ENCODE assay signal across 8 cellular contexts in genomic region chr12:12723681-12724420, GRCh38. TPM values are rescaled to one million over a fixed set of nuclear protein-coding genes. Genes with fewer than 3 reads are reported as not detected.
DNase-seq lines count a peak whose midpoint lies in the region; ATAC-seq and TF ChIP-seq lines count a peak whose summit lies in the region.

No MANE protein-coding gene starts in this region.

- intact Hi-C loops in PC-3 (cut with micrococcal nuclease) (loop anchor here (5.0 kb wide), 2 partner anchors 173 to 253 kb away; no protein-coding TSS in a partner anchor), left ventricle myocardium inferior (cut with micrococcal nuclease) (no loop called here), psoas muscle (cut with DNase I) (loop anchor here in 1 of 2 donors (2.0 kb wide), 1 partner anchor 63 kb away; no protein-coding TSS in a partner anchor)

- H3K36me3 ChIP-seq in PC-3 (ENCODE audit: low read depth, low read length) (peaks cover 15% of the 10 kb centered on the region), left ventricle myocardium inferior (peaks cover 29% of the 10 kb centered on the region), psoas muscle (ENCODE audit: insufficient read depth in 1 of 2, low read depth in 1 of 2) (peaks cover 0 to 35% of the 10 kb centered on the region in 2 donors)

- 0 to 2% (median 0%) methylated on average over 79 to 89 of the region's 89 CpGs for WGBS in psoas muscle, 3 donors

- ATAC-seq in PC-3 (peak; percentile 2), psoas muscle (peak; percentile 29 to 45 (median 40)), HG03432 (IDR thresholded peaks at IDR 0.05; ENCODE audit: unreplicated experiment) (no peak)
- ATAC-seq in activated naive CD4-positive, alpha-beta T cell treated with anti-CD3 and anti-CD28 coated beads, Interleukin-2, amount 50 U/mL, for 72 hours = no peak

- TF ChIP-seq CTCF in GM12875 (IDR thresholded peaks at IDR 0.05; ENCODE audit: borderline replicate concordance, insufficient read depth, low read depth, low read length) (no peak), PC-3 (conservative IDR thresholded peaks at IDR 0.05; ENCODE audit: low read depth, low read length) (no peak), left ventricle myocardium inferior (IDR thresholded peaks at IDR 0.05; ENCODE audit: borderline replicate concordance) (no peak), psoas muscle (IDR thresholded peaks at IDR 0.05) (no peak)

- H4K20me1 ChIP-seq in PC-3 (ENCODE audit: low read length) = peaks cover 8% of the 10 kb centered on the region; the same call in 1 of the 2 replicates

- H3K27me3 ChIP-seq in PC-3 (ENCODE audit: low read length) (no peaks in the 10 kb centered on the region), left ventricle myocardium inferior (ENCODE audit: low read depth) (no peaks in the 10 kb centered on the region), psoas muscle (ENCODE audit: insufficient read depth in 3 of 3, low read length in 2 of 3) (no peaks in the 10 kb centered on the region)

- POLR2A ChIA-PET in PC-3 (lab: Charles Lee; ENCODE audit: unreplicated experiment) = interaction anchor here (0.6 kb wide), 2 partner anchors 13 to 366 kb away, joined by 4 to 6 read pairs; no protein-coding TSS in a partner anchor

- H3K4me3 ChIP-seq in GM12875 (ENCODE audit: low read depth, low read length) = peak overlapping the region; percentile 85
- H3K4me3 ChIP-seq in PC-3 (ENCODE audit: low read length) = peak overlapping the region; percentile 94
- H3K4me3 ChIP-seq in left ventricle myocardium inferior = peak overlapping the region; percentile 76
- H3K4me3 ChIP-seq in psoas muscle = peak overlapping the region; percentile 84

- peaks cover 88% of the 10 kb centered on the region for H3K79me2 ChIP-seq in PC-3 (ENCODE audit: low read length)

- H3K36me3 Mint-ChIP-seq in activated naive CD4-positive, alpha-beta T cell treated with anti-CD3 and anti-CD28 coated beads, Interleukin-2, amount 50 U/mL, for 72 hours = peaks cover 48 to 72% of the 10 kb centered on the region in 2 donors

- H3K4me2 ChIP-seq in PC-3 (ENCODE audit: low read length) = peak overlapping the region; percentile 88

- H3K27ac ChIP-seq in PC-3 (ENCODE audit: low read length) = peak overlapping the region; percentile 97
- peak overlapping the region; percentile 97 for H3K27ac ChIP-seq in left ventricle myocardium inferior (replicated peaks)
- H3K27ac ChIP-seq in psoas muscle = peak overlapping the region; percentile 93

- H3K9me3 Mint-ChIP-seq in activated naive CD4-positive, alpha-beta T cell treated with anti-CD3 and anti-CD28 coated beads, Interleukin-2, amount 50 U/mL, for 72 hours = no peaks in the 10 kb centered on the region

- peak overlapping the region; percentile 99 for H3K9ac ChIP-seq in PC-3 (ENCODE audit: low read length)

- CTCF ChIA-PET in PC-3 (lab: Charles Lee) = no interaction called here

- BruUV-seq in PC-3 (replicated peaks; lab: Mats Ljungman, UMichigan) = no TSS peak

- H3K9me2 ChIP-seq in PC-3 (replicated peaks; ENCODE audit: low read length) = no peaks in the 10 kb centered on the region

- peak overlapping the region; percentile 95 to 97 for H3K27ac Mint-ChIP-seq in activated naive CD4-positive, alpha-beta T cell treated with anti-CD3 and anti-CD28 coated beads, Interleukin-2, amount 50 U/mL, for 72 hours

- H2AFZ ChIP-seq in PC-3 (ENCODE audit: low read length) = peak overlapping the region; percentile 48; the same call in 1 of the 2 replicates

- DNase-seq in PC-3 (peak; percentile 23), left ventricle myocardium inferior (peak; percentile 42), psoas muscle (peak; percentile 55 to 66), HuH-7.5 (ENCODE audit: low spot score) (no peak), SW 1271 (lab: John Stamatoyannopoulos, UW) (no peak)
- peak in 1 of 2 donors; percentile 41 for DNase-seq in activated naive CD4-positive, alpha-beta T cell treated with anti-CD3 and anti-CD28 coated beads, Interleukin-2, amount 50 U/mL, for 72 hours (ENCODE audit: low spot score in 2 of 2)

- no peaks in the 10 kb centered on the region for H3K9me3 ChIP-seq in PC-3 (ENCODE audit: low read length)
- no peaks in the 10 kb centered on the region for H3K9me3 ChIP-seq in left ventricle myocardium inferior (replicated peaks)
- no peaks in the 10 kb centered on the region for H3K9me3 ChIP-seq in psoas muscle

- H3F3A ChIP-seq in PC-3 (ENCODE audit: low read length, unreplicated experiment) = peaks cover 9% of the 10 kb centered on the region

- H3K4me1 ChIP-seq in PC-3 (ENCODE audit: insufficient read depth, low read length) (peaks cover 26% of the 10 kb centered on the region), left ventricle myocardium inferior (peaks cover 70% of the 10 kb centered on the region), psoas muscle (peaks cover 44% of the 10 kb centered on the region)

RNA-seq across cellular contexts. Expression of gene CDKN1B, which starts 6.7 kb away (rescaled TPM):
- total RNA-seq in PC-3 (2014; rRNA removed) (29.2 and 37.2 TPM in 2 replicates), left ventricle myocardium inferior (36.3 TPM), psoas muscle (10 to 100 TPM; 32.2 to 61.0 (median 38.0) TPM)
- 10 to 100 TPM; 39.7 to 46.6 TPM for total RNA-seq in activated naive CD4-positive, alpha-beta T cell treated with anti-CD3 and anti-CD28 coated beads, Interleukin-2, amount 50 U/mL, for 72 hours
- polyA plus RNA-seq in psoas muscle = 10 to 100 TPM; 20.7 to 62.8 (median 42.4) TPM

RNA-seq across cellular contexts. Expression of gene GPR19, which starts 27.9 kb away (rescaled TPM):
- 0.52 and 2.1 TPM in 2 replicates for total RNA-seq in PC-3 (2014; rRNA removed)
- total RNA-seq in activated naive CD4-positive, alpha-beta T cell treated with anti-CD3 and anti-CD28 coated beads, Interleukin-2, amount 50 U/mL, for 72 hours = 10 to 100 TPM; 24.8 to 27.5 TPM
- not detected for total RNA-seq in left ventricle myocardium inferior
- total RNA-seq in psoas muscle = not detected
- under 1 TPM in 1 of 3 donors, not detected in 2; 0.38 TPM for polyA plus RNA-seq in psoas muscle

Comparison
In these comparisons a context has a peak if more than half of its experiments do, and no peak if none do; other contexts are left out.
1. ATAC-seq: peak in PC-3 (single experiment) and psoas muscle (4 of 4); none in activated naive CD4-positive, alpha-beta T cell treated with anti-CD3 and anti-CD28 coated beads, Interleukin-2, amount 50 U/mL, for 72 hours (0 of 2) and HG03432 (single experiment).
2. DNase-seq: peak in PC-3 (single experiment), left ventricle myocardium inferior (single experiment) and psoas muscle (2 of 2); none in HuH-7.5 (single experiment) and SW 1271 (0 of 2).
3. Peak in every context shown above with its lines, with median percentiles within 50 percentile points of each other: H3K4me3 ChIP-seq and H3K27ac ChIP-seq.